Comparison of ENCODE assay signal across 8 cellular contexts in genomic region chr14:105364100-105364708, GRCh38. TPM values are rescaled to one million over a fixed set of nuclear protein-coding genes. Genes with fewer than 3 reads are reported as not detected.
DNase-seq lines count a peak whose midpoint lies in the region; ATAC-seq and TF ChIP-seq lines count a peak whose summit lies in the region.

No MANE protein-coding gene starts in this region.

- no peaks in the 10 kb centered on the region for H3K79me2 ChIP-seq in smooth muscle cell (ENCODE audit: low read depth)

- H3K4me3 Mint-ChIP-seq in HFFc6, result peak overlapping the region; percentile 75
- H3K4me3 Mint-ChIP-seq in WTC11, result peak overlapping the region; percentile 49

- intact Hi-C loops in esophagus muscularis mucosa (cut with DNase I), result no loop called here

- H3K4me2 ChIP-seq in smooth muscle cell, result no peak overlapping the region

- no peak for TF ChIP-seq EP300 in esophagus muscularis mucosa (IDR thresholded peaks at IDR 0.05)

- H3K9ac ChIP-seq in smooth muscle cell (ENCODE audit: low read depth), result no peak overlapping the region

- peaks cover 6% of the 10 kb centered on the region; the same call in 1 of the 2 replicates for H3K4me1 Mint-ChIP-seq in HFFc6 (ENCODE audit: low read depth)
- H3K4me1 Mint-ChIP-seq in WTC11, result 0 out of 2 replicates have a peak, but pooled peaks cover 5% of the 10 kb centered on the region

- no peaks in the 10 kb centered on the region; the same call in 1 of the 2 replicates for H3K27me3 Mint-ChIP-seq in HFFc6 (ENCODE audit: insufficient read depth)
- H3K27me3 Mint-ChIP-seq in WTC11 (ENCODE audit: low read depth), result peaks cover 4% of the 10 kb centered on the region; the same call in 1 of the 2 replicates

- H3K27ac ChIP-seq in esophagus muscularis mucosa (replicated peaks in 1 of 4), result no peak overlapping the region
- H3K27ac ChIP-seq in smooth muscle cell (ENCODE audit: low read depth), result no peak overlapping the region

- H3K9me3 Mint-ChIP-seq in HFFc6 (no peaks in the 10 kb centered on the region), WTC11 (no peaks in the 10 kb centered on the region)

- ATAC-seq in WTC11, result peak; percentile 62
- no peak for ATAC-seq in HG02798 (IDR thresholded peaks at IDR 0.05; ENCODE audit: poor library complexity, unreplicated experiment)
- no peak for ATAC-seq in GM19463 (IDR thresholded peaks at IDR 0.05; ENCODE audit: unreplicated experiment)

- peaks cover 6% of the 10 kb centered on the region; the same call in 1 of the 2 replicates for H3K36me3 Mint-ChIP-seq in HFFc6 (ENCODE audit: low read depth)
- H3K36me3 Mint-ChIP-seq in WTC11, result peaks cover 8% of the 10 kb centered on the region

- POLR2A ChIA-PET in WTC11 (lab: Charles Lee), result no interaction called here

- H3K9me3 ChIP-seq in esophagus muscularis mucosa (no peaks in the 10 kb centered on the region), smooth muscle cell (replicated peaks; ENCODE audit: low read depth) (no peaks in the 10 kb centered on the region)

- TF ChIP-seq CTCF in HFFc6 (IDR thresholded peaks at IDR 0.05) (no peak), WTC11 (IDR thresholded peaks at IDR 0.05) (no peak), esophagus muscularis mucosa (IDR thresholded peaks at IDR 0.05) (no peak), smooth muscle cell (IDR thresholded peaks at IDR 0.05; ENCODE audit: borderline replicate concordance, insufficient read depth, poor library complexity, severe bottlenecking) (no peak)

- 3% methylated on average over 17 of the region's 52 CpGs for WGBS in esophagus muscularis mucosa
- WGBS in smooth muscle cell (ENCODE audit: low lambda C conversion rate), result 80% methylated on average over 18 of the region's 52 CpGs

- no peaks in the 10 kb centered on the region for H4K20me1 ChIP-seq in smooth muscle cell (ENCODE audit: low read depth)

- H3K4me3 ChIP-seq in esophagus muscularis mucosa (peak overlapping the region in 3 of 4 donors; percentile 25 to 47 (median 28)), smooth muscle cell (no peak overlapping the region)

- H3K4me1 ChIP-seq in esophagus muscularis mucosa (peaks cover 6 to 16% (median 13%) of the 10 kb centered on the region in 4 donors), smooth muscle cell (ENCODE audit: low read depth) (no peaks in the 10 kb centered on the region)

- DNase-seq in HFFc6, result peak; percentile 69
- DNase-seq in WTC11 (ENCODE audit: low spot score), result no peak
- no peak for DNase-seq in esophagus muscularis mucosa (ENCODE audit: extremely low spot score)
- DNase-seq in stimulated activated CD8-positive, alpha-beta memory T cell treated with anti-CD3 and anti-CD28 coated beads, Interleukin-4, amount 100 ng/mL, for 24 hours (ENCODE audit: low read depth), result peak; percentile 15
- no peak for DNase-seq in smooth muscle cell (lab: John Stamatoyannopoulos, UW; ENCODE audit: unreplicated experiment)
- DNase-seq in NCI-H1092 treated with DMSO at 0.1 percent for 48 hours (lab: John Stamatoyannopoulos, UW), result no peak

- H3F3A ChIP-seq in smooth muscle cell (ENCODE audit: low read depth), result no peaks in the 10 kb centered on the region

- CTCF ChIA-PET in WTC11 (lab: Charles Lee), result interaction anchor here (0.6 to 2.1 kb wide), 10 partner anchors 12 to 400 kb away, joined by 3 to 7 read pairs (median 4); no protein-coding TSS in a partner anchor

- peaks cover 6 to 48% (median 37%) of the 10 kb centered on the region in 4 donors for H3K36me3 ChIP-seq in esophagus muscularis mucosa
- H3K36me3 ChIP-seq in smooth muscle cell (ENCODE audit: low read depth), result no peaks in the 10 kb centered on the region

- no peak for TF ChIP-seq POLR2A in esophagus muscularis mucosa (IDR thresholded peaks at IDR 0.05; ENCODE audit: low read depth)

- no peak overlapping the region for H2AFZ ChIP-seq in smooth muscle cell (ENCODE audit: low read depth)

- H3K27ac Mint-ChIP-seq in HFFc6 (no peak overlapping the region), WTC11 (no peak overlapping the region)

- H3K27me3 ChIP-seq in esophagus muscularis mucosa (no peaks in the 10 kb centered on the region), smooth muscle cell (ENCODE audit: low read depth) (no peaks in the 10 kb centered on the region)

TF ChIP-seq in WTC11, 78 proteins besides CTCF, POLR2A, EP300 and RAD21 (continues in another document):
- TF ChIP-seq MLX (CRISPR knock-in tag; IDR thresholded peaks at IDR 0.05) (no peak), FOXJ3 (CRISPR knock-in tag; IDR thresholded peaks at IDR 0.05; ENCODE audit: borderline replicate concordance) (no peak), NFE2L1 (CRISPR knock-in tag; IDR thresholded peaks at IDR 0.05) (no peak), JUN (CRISPR knock-in tag; IDR thresholded peaks at IDR 0.05) (no peak), CREM (CRISPR knock-in tag; IDR thresholded peaks at IDR 0.05) (no peak), JAZF1 (CRISPR knock-in tag; IDR thresholded peaks at IDR 0.05) (no peak), ZNF281 (CRISPR knock-in tag; IDR thresholded peaks at IDR 0.05) (no peak), ZNF263 (CRISPR knock-in tag; IDR thresholded peaks at IDR 0.05; ENCODE audit: low read depth) (no peak), GABPB1 (CRISPR knock-in tag; IDR thresholded peaks at IDR 0.05) (no peak)
- TF ChIP-seq, protein P1, sequence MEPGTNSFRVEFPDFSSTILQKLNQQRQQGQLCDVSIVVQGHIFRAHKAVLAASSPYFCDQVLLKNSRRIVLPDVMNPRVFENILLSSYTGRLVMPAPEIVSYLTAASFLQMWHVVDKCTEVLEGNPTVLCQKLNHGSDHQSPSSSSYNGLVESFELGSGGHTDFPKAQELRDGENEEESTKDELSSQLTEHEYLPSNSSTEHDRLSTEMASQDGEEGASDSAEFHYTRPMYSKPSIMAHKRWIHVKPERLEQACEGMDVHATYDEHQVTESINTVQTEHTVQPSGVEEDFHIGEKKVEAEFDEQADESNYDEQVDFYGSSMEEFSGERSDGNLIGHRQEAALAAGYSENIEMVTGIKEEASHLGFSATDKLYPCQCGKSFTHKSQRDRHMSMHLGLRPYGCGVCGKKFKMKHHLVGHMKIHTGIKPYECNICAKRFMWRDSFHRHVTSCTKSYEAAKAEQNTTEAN (CRISPR knock-in tag; IDR thresholded peaks at IDR 0.05), result no peak
- TF ChIP-seq, protein P2, sequence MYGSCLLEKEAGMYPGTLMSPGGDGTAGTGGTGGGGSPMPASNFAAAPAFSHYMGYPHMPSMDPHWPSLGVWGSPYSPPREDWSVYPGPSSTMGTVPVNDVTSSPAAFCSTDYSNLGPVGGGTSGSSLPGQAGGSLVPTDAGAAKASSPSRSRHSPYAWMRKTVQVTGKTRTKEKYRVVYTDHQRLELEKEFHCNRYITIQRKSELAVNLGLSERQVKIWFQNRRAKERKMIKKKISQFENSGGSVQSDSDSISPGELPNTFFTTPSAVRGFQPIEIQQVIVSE (CRISPR knock-in tag; IDR thresholded peaks at IDR 0.05; ENCODE audit: borderline replicate concordance), result no peak

RNA-seq across cellular contexts. Expression of gene TEX22, which starts 34.1 kb away (rescaled TPM):
- 1 to 10 TPM in 2 of 6 experiments, under 1 TPM in 4; 0.34 to 2.1 (median 0.76) TPM for total RNA-seq in HFFc6 (2021; fragmentation: NEBNext Ultra II Directional; extraction: Animal tissue kit (Norgen Biotek cat#: 25700))
- 0.55 to 2.2 TPM (median 0.87 TPM) in 3 replicates for total RNA-seq in WTC11 (2021)
- total RNA-seq in esophagus muscularis mucosa, result under 1 TPM in 3 of 4 donors, not detected in 1; under 0.01 to 0.19 (median 0.17) TPM
- total RNA-seq in smooth muscle cell, result 0.09 and 1.7 TPM in 2 replicates
- 0.50 and 0.93 TPM in 2 replicates for polyA plus RNA-seq in smooth muscle cell

RNA-seq across cellular contexts. Expression of gene PACS2, which starts 49.7 kb away (rescaled TPM):
- total RNA-seq in HFFc6 (2021; fragmentation: NEBNext Ultra II Directional; extraction: Animal tissue kit (Norgen Biotek cat#: 25700)), result 10 to 100 TPM; 33.5 to 38.5 (median 35.2) TPM
- total RNA-seq in WTC11 (2021) (90.7 to 100 TPM (median 98.0 TPM) in 3 replicates), esophagus muscularis mucosa (10 to 100 TPM; 59.8 to 97.4 (median 71.2) TPM), smooth muscle cell (36.9 and 37.3 TPM in 2 replicates)
- polyA plus RNA-seq in smooth muscle cell, result 49.1 and 57.7 TPM in 2 replicates

RNA-seq across cellular contexts. Expression of gene MTA1, which starts 55.4 kb away (rescaled TPM):
- 10 to 100 TPM; 67.5 to 71.3 (median 69.2) TPM for total RNA-seq in HFFc6 (2021; fragmentation: NEBNext Ultra II Directional; extraction: Animal tissue kit (Norgen Biotek cat#: 25700))
- total RNA-seq in WTC11 (2021) (248 to 279 TPM (median 251 TPM) in 3 replicates), esophagus muscularis mucosa (10 to 100 TPM; 49.0 to 94.2 (median 67.9) TPM), smooth muscle cell (25.5 and 41.3 TPM in 2 replicates)
- polyA plus RNA-seq in smooth muscle cell, result 48.7 and 60.4 TPM in 2 replicates

Comparison
In these comparisons a context has a peak if more than half of its experiments do, and no peak if none do; other contexts are left out.
1. DNase-seq: peak in HFFc6 (single experiment) and stimulated activated CD8-positive, alpha-beta memory T cell treated with anti-CD3 and anti-CD28 coated beads, Interleukin-4, amount 100 ng/mL, for 24 hours (single experiment); none in WTC11 (single experiment), esophagus muscularis mucosa (single experiment), smooth muscle cell (single experiment) and NCI-H1092 treated with DMSO at 0.1 percent for 48 hours (single experiment).